ENCODE assay signal across 7 cellular contexts in the genomic region with DNA sequence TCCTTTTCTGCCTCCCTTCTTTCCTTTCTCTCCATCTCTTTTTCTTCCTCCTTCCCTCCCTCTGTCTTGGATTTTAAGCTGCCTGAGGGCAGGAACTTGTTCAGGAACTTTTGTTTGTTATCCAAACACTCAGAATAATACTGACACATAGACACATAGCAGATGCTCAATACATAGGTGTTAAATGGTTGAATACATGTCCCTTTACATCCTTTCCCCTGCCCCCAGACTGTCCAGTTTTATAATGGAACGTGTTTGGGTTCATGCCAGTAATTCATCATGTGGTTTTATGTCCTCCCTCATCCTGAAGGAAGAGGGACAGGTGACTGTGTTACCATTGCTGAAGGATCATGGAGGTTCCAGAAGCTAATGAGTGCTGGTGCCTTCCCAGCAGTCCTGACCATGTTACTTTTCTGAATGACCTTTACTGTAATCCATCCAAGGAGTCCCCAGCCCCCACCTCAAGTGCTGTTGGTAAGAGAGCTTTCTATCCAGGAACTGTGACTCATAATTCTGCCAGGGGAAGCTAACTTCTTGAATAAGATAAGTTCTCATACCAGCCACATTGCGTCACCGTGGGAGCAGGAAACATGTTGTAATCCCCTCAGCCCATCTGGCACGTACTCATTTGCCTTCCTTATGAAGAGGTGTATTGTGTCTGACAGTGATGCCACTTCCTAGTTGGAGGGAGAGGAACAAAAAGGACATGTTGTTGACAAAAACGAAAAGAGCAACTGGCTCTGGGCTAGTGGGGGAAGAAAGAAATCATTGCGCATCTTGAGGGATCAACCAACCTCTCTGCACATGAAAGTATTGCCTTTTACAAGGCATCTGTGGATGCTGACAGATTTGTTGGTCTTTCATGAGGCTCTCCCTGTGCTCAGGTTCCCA. TPM values are rescaled to one million over a fixed set of nuclear protein-coding genes. Genes with fewer than 3 reads are reported as not detected.
DNase-seq lines count a peak whose midpoint lies in the region; ATAC-seq and TF ChIP-seq lines count a peak whose summit lies in the region.

No MANE protein-coding gene starts in this region.

- 21 to 31% methylated on average over 6 of the region's 6 CpGs for WGBS in heart right ventricle, 2 donors

- peaks cover 5 to 12% of the 10 kb centered on the region in 2 donors for H3K9me3 Mint-ChIP-seq in activated naive CD4-positive, alpha-beta T cell treated with anti-CD3 and anti-CD28 coated beads, Interleukin-2, amount 50 U/mL, for 72 hours

- peak overlapping the region; percentile 90 to 92 for H3K27ac Mint-ChIP-seq in activated naive CD4-positive, alpha-beta T cell treated with anti-CD3 and anti-CD28 coated beads, Interleukin-2, amount 50 U/mL, for 72 hours

- H3K4me3 ChIP-seq in heart right ventricle, result no peak overlapping the region

- peak; percentile 92 to 95 for ATAC-seq in activated naive CD4-positive, alpha-beta T cell treated with anti-CD3 and anti-CD28 coated beads, Interleukin-2, amount 50 U/mL, for 72 hours
- ATAC-seq in heart right ventricle, result peak; percentile 67 to 98 (median 89)
- ATAC-seq in sciatic nerve, result peak; percentile 89
- no peak for ATAC-seq in HG03571 (IDR thresholded peaks at IDR 0.05; ENCODE audit: unreplicated experiment)
- ATAC-seq in HG02870 (IDR thresholded peaks at IDR 0.05; ENCODE audit: unreplicated experiment), result no peak

- peak overlapping the region in 8 of 10 donors; percentile 20 to 89 (median 50) for H3K27ac ChIP-seq in heart right ventricle

- intact Hi-C loops in heart right ventricle (cut with DNase I), result loop anchor here in 1 of 10 donors (5.0 kb wide), 1 partner anchor 54 kb away; a partner anchor contains a TSS
- intact Hi-C loops in sciatic nerve (cut with DNase I), result no loop called here

- H3K27me3 ChIP-seq in heart right ventricle, result no peaks in the 10 kb centered on the region

- DNase-seq in GOT3 (lab: John Stamatoyannopoulos, UW) (peak; percentile 75), NOMO-1 (lab: John Stamatoyannopoulos, UW; ENCODE audit: unreplicated experiment in 2 of 2) (peak; percentile 96 to 100), heart right ventricle (peak; percentile 57 to 84), sciatic nerve (ENCODE audit: low spot score) (peak; percentile 72)
- DNase-seq in activated naive CD4-positive, alpha-beta T cell treated with anti-CD3 and anti-CD28 coated beads, Interleukin-2, amount 50 U/mL, for 72 hours (ENCODE audit: low spot score in 2 of 2), result peak; percentile 66 to 80

- TF ChIP-seq CTCF in heart right ventricle (IDR thresholded peaks at IDR 0.05), result no peak

- peaks cover 24 to 67% of the 10 kb centered on the region in 2 donors for H3K36me3 Mint-ChIP-seq in activated naive CD4-positive, alpha-beta T cell treated with anti-CD3 and anti-CD28 coated beads, Interleukin-2, amount 50 U/mL, for 72 hours

- H3K4me1 ChIP-seq in heart right ventricle, result peaks cover 0 to 42% (median 21%) of the 10 kb centered on the region in 9 donors

- H3K9me3 ChIP-seq in heart right ventricle, result peaks cover 0 to 7% (median 0%) of the 10 kb centered on the region in 11 donors

- H3K36me3 ChIP-seq in heart right ventricle, result no peaks in the 10 kb centered on the region

RNA-seq across cellular contexts. Expression of a gene that starts 52.4 kb away (rescaled TPM):
- total RNA-seq in activated naive CD4-positive, alpha-beta T cell treated with anti-CD3 and anti-CD28 coated beads, Interleukin-2, amount 50 U/mL, for 72 hours, result 10 to 100 TPM; 13.6 to 24.4 TPM
- 10 to 100 TPM in 4 of 10 donors, 1 to 10 TPM in 6; 3.9 to 11.9 (median 8.7) TPM for total RNA-seq in heart right ventricle
- 1 to 10 TPM; 2.1 to 5.9 TPM for polyA plus RNA-seq in heart right ventricle
- 21.4 TPM for total RNA-seq in sciatic nerve

Comparison
In these comparisons a context has a peak if more than half of its experiments do, and no peak if none do; other contexts are left out.
1. ATAC-seq: peak in activated naive CD4-positive, alpha-beta T cell treated with anti-CD3 and anti-CD28 coated beads, Interleukin-2, amount 50 U/mL, for 72 hours (2 of 2), heart right ventricle (8 of 8) and sciatic nerve (single experiment); none in HG03571 (single experiment) and HG02870 (single experiment).
2. Peak in every context shown above with its lines, with median percentiles within 50 percentile points of each other: DNase-seq.